ENCODE assay signal across 16 cellular contexts in genomic region chr1:230708631-230709580, GRCh38. TPM values are rescaled to one million over a fixed set of nuclear protein-coding genes. Genes with fewer than 3 reads are reported as not detected.
DNase-seq lines count a peak whose midpoint lies in the region; ATAC-seq, FAIRE-seq and TF ChIP-seq lines count a peak whose summit lies in the region.
"Had no signal": no experiment of that assay in that cellular context is flagged by ENCODE, and none has a peak within 500 bp of the region (broad histone marks: within the 10 kb centered on the region; RNA-seq: fewer than 3 reads in every experiment).

No MANE protein-coding gene starts in this region.

- H3K9me3 ChIP-seq in HepG2 (ENCODE audit: low read length) = no peaks in the 10 kb centered on the region
- H3K9me3 ChIP-seq: spleen had no signal

- peaks cover 94% of the 10 kb centered on the region for H4K20me1 ChIP-seq in HepG2 (ENCODE audit: insufficient read depth, low read length)

- ATAC-seq in HepG2 (peak; percentile 67), HG02798 (IDR thresholded peaks at IDR 0.05; ENCODE audit: poor library complexity, unreplicated experiment) (no peak)
- ATAC-seq in naive thymus-derived CD8-positive, alpha-beta T cell = no peak
- no peak for ATAC-seq in stimulated activated naive CD8-positive, alpha-beta T cell treated with anti-CD3 and anti-CD28 coated beads, Interleukin-15, amount 100 ng/mL, for 72 hours
- ATAC-seq: T-cell had no signal

- TF ChIP-seq RAD21 in Ishikawa (IDR thresholded peaks at IDR 0.05; ENCODE audit: low read depth) = no peak
- TF ChIP-seq RAD21 in HepG2 (CRISPR knock-in tag; IDR thresholded peaks at IDR 0.05) = peak; percentile 41; the same call in 1 of the 2 replicates

- FAIRE-seq in HepG2 (lab: Jason Lieb, UNC) = peak; percentile 94
- FAIRE-seq: keratinocyte, urothelium cell line had no signal

- TF ChIP-seq CTCF in cardiac fibroblast (IDR thresholded peaks at IDR 0.05; ENCODE audit: low read depth, low read length) = no peak
- peak; percentile 10; the same call in 1 of the 2 replicates for TF ChIP-seq CTCF in HepG2 (CRISPR knock-in tag; IDR thresholded peaks at IDR 0.05)

- TF ChIP-seq EP300 in Ishikawa (IDR thresholded peaks at IDR 0.05; ENCODE audit: borderline replicate concordance) (no peak), HepG2 (IDR thresholded peaks at IDR 0.05; ENCODE audit: low read depth in 2 of 2, low read length in 2 of 2) (peak in 1 of 2 experiments; percentile 93; a peak in 2 of 4 replicates), HepG2 (CRISPR knock-in tag; IDR thresholded peaks at IDR 0.05; ENCODE audit: borderline replicate concordance) (peak; percentile 92)

- no TSS peak for BruUV-seq in HepG2 (replicated peaks; lab: Mats Ljungman, UMichigan)

- no peak overlapping the region for H3K4me3 Mint-ChIP-seq in naive thymus-derived CD8-positive, alpha-beta T cell
- no peak overlapping the region for H3K4me3 Mint-ChIP-seq in stimulated activated naive CD8-positive, alpha-beta T cell treated with anti-CD3 and anti-CD28 coated beads, Interleukin-15, amount 100 ng/mL, for 72 hours
- H3K4me3 Mint-ChIP-seq: T-cell had no signal

- H2AFZ ChIP-seq in HepG2 (ENCODE audit: low read length) = no peak overlapping the region

- POLR2A ChIA-PET in HepG2 (lab: Yijun Ruan, JAX) = interaction anchor here (0.8 to 7.7 kb wide), 12 partner anchors 20 to 160 kb away, joined by 3 to 84 read pairs (median 4); partner anchors contain the start of genes C1orf198 and COG2
- POLR2A ChIA-PET in naive thymus-derived CD8-positive, alpha-beta T cell (lab: Charles Lee) = no interaction called here

- peak in 1 of 2 experiments; percentile 37; a peak in 1 of 4 replicates for TF ChIP-seq POLR2A in HepG2 (IDR thresholded peaks at IDR 0.05; ENCODE audit: insufficient read depth in 1 of 2, low read depth in 2 of 2, low read length in 2 of 2)

- H3K9me3 Mint-ChIP-seq in naive thymus-derived CD8-positive, alpha-beta T cell = no peaks in the 10 kb centered on the region
- H3K9me3 Mint-ChIP-seq in stimulated activated naive CD8-positive, alpha-beta T cell treated with anti-CD3 and anti-CD28 coated beads, Interleukin-15, amount 100 ng/mL, for 72 hours = no peaks in the 10 kb centered on the region
- H3K9me3 Mint-ChIP-seq: T-cell had no signal

- H3K27me3 ChIP-seq in HepG2 (ENCODE audit: control insufficient read depth in 1 of 2, insufficient read depth in 2 of 2, low read length in 2 of 2) = peaks cover 0 to 2% of the 10 kb centered on the region in 2 experiments; a peak in 1 of 5 replicates

- H3K79me2 ChIP-seq in HepG2 (ENCODE audit: insufficient read depth, low read length) = peaks cover 86% of the 10 kb centered on the region

- peaks cover 32 to 61% of the 10 kb centered on the region in 2 experiments for H3K36me3 ChIP-seq in HepG2 (replicated peaks in 1 of 2; ENCODE audit: control insufficient read depth in 1 of 2, insufficient read depth in 2 of 2, low read length in 2 of 2)
- H3K36me3 ChIP-seq: spleen had no signal

- no peaks in the 10 kb centered on the region for H3K36me3 Mint-ChIP-seq in naive thymus-derived CD8-positive, alpha-beta T cell
- H3K36me3 Mint-ChIP-seq: T-cell had no signal

- peaks cover 3 to 41% (median 21%) of the 10 kb centered on the region in 5 donors for H3K27me3 Mint-ChIP-seq in naive thymus-derived CD8-positive, alpha-beta T cell
- H3K27me3 Mint-ChIP-seq in stimulated activated naive CD8-positive, alpha-beta T cell treated with anti-CD3 and anti-CD28 coated beads, Interleukin-15, amount 100 ng/mL, for 72 hours = peaks cover 29% of the 10 kb centered on the region

- intact Hi-C loops in HepG2 (cut with micrococcal nuclease; ENCODE audit: unreplicated experiment) = loop anchor here (1.0 kb wide), 1 partner anchor 67 kb away; the partner anchor contains the start of gene COG2

- H3K4me3 ChIP-seq in cardiac fibroblast (replicated peaks in 1 of 2; ENCODE audit: low read depth in 2 of 2, low read length in 2 of 2) (no peak overlapping the region), HepG2 (replicated peaks in 1 of 3; ENCODE audit: insufficient read depth in 1 of 3, low read depth in 2 of 3, low read length in 3 of 3) (peak overlapping the region; percentile 83 to 92 (median 90))
- H3K4me3 ChIP-seq: spleen had no signal

- in situ Hi-C loops in HepG2 (cut with HindIII; ENCODE audit: extremely low pct_ligation_motif_present, low pct_unique_long_range_greater_than_20kb) = no loop called here

- CTCF ChIA-PET in HepG2 (lab: Yijun Ruan, JAX; ENCODE audit: low intra/inter-chr PET ratio, low total read pairs) = no interaction called here

- peak overlapping the region; percentile 93 for H3K27ac ChIP-seq in HepG2 (ENCODE audit: extremely low read length, insufficient read depth, low read length)
- H3K27ac ChIP-seq: spleen had no signal

- peak overlapping the region in 2 of 10 donors; percentile 11 to 68 for H3K27ac Mint-ChIP-seq in naive thymus-derived CD8-positive, alpha-beta T cell
- no peak overlapping the region for H3K27ac Mint-ChIP-seq in stimulated activated naive CD8-positive, alpha-beta T cell treated with anti-CD3 and anti-CD28 coated beads, Interleukin-15, amount 100 ng/mL, for 72 hours
- H3K27ac Mint-ChIP-seq: T-cell had no signal

- peaks cover 83% of the 10 kb centered on the region for H3K4me1 ChIP-seq in HepG2 (ENCODE audit: insufficient read depth, low read length)
- H3K4me1 ChIP-seq: spleen had no signal

- under 1% methylated on average over 16 of the region's 16 CpGs for WGBS in HepG2 (ENCODE audit: low lambda C conversion rate)

- H3K4me1 Mint-ChIP-seq in naive thymus-derived CD8-positive, alpha-beta T cell = peaks cover 2 to 10% (median 4%) of the 10 kb centered on the region in 4 donors
- H3K4me1 Mint-ChIP-seq in stimulated activated naive CD8-positive, alpha-beta T cell treated with anti-CD3 and anti-CD28 coated beads, Interleukin-15, amount 100 ng/mL, for 72 hours = peaks cover 12% of the 10 kb centered on the region

- peak overlapping the region; percentile 91 for H3K9ac ChIP-seq in HepG2 (ENCODE audit: insufficient read depth, low read depth, low read length)

- DNase-seq in AG08395 (ENCODE audit: low spot score) (peak; percentile 35), cardiac fibroblast (ENCODE audit: low read depth in 2 of 2) (peak; percentile 12 to 27), HepG2 (ENCODE audit: low spot score) (peak; percentile 94), NCI-H1105 (lab: John Stamatoyannopoulos, UW) (no peak)
- DNase-seq in naive thymus-derived CD8-positive, alpha-beta T cell = no peak
- DNase-seq in stimulated activated naive CD8-positive, alpha-beta T cell treated with anti-CD3 and anti-CD28 coated beads, Interleukin-15, amount 100 ng/mL, for 72 hours = no peak
- DNase-seq: activated CD4-positive, alpha-beta T cell treated with anti-CD3 and anti-CD28 coated beads for 48 hours; central memory CD4-positive, alpha-beta T cell; NCI-H1105 treated with DMSO at 0.1 percent for 48 hours; spleen; T-cell had no signal

- H3K4me2 ChIP-seq in HepG2 (ENCODE audit: low read depth, low read length) = peak overlapping the region; percentile 97

RNA-seq across cellular contexts. Expression of gene AGT, which starts 5.0 kb away (rescaled TPM):
- 378 and 892 TPM in 2 replicates for total RNA-seq in HepG2 (2016; rRNA removed; fragmentation: Illumina TruSeq; extraction: Trizol)
- 75.9 and 76.7 TPM in 2 replicates for total RNA-seq in HepG2 (2016; cell fraction: cytosol; rRNA removed; fragmentation: Illumina TruSeq; extraction: Trizol; ENCODE audit: low read depth)
- total RNA-seq in HepG2 (2016; cell fraction: insoluble cytoplasmic fraction; rRNA removed; fragmentation: Illumina TruSeq; extraction: Trizol) = 368 and 897 TPM in 2 replicates
- 150 and 163 TPM in 2 replicates for total RNA-seq in HepG2 (2016; cell fraction: membrane; rRNA removed; fragmentation: Illumina TruSeq; extraction: Trizol)
- 728 and 881 TPM in 2 replicates for total RNA-seq in HepG2 (2016; cell fraction: nucleus; rRNA removed; fragmentation: Illumina TruSeq; extraction: Trizol)
- 2,071 and 2,729 TPM in 2 replicates for polyA plus RNA-seq in HepG2 (2011; rRNA removed)
- 1,947 and 1,991 TPM in 2 replicates for polyA plus RNA-seq in HepG2 (2011; cell fraction: cytosol; rRNA removed)
- 1,234 and 1,580 TPM in 2 replicates for polyA plus RNA-seq in HepG2 (2011; cell fraction: nucleus; rRNA removed)
- 1,477 and 1,796 TPM in 2 replicates for polyA plus RNA-seq in HepG2 (2012)
- 105 and 108 TPM in 2 replicates for polyA plus RNA-seq in HepG2 (2016; cell fraction: cytosol; fragmentation: Illumina TruSeq; extraction: Trizol; ENCODE audit: low read depth)
- polyA plus RNA-seq in HepG2 (2016; cell fraction: insoluble cytoplasmic fraction; fragmentation: Illumina TruSeq; extraction: Trizol; ENCODE audit: low read depth) = 413 and 471 TPM in 2 replicates
- 154 and 159 TPM in 2 replicates for polyA plus RNA-seq in HepG2 (2016; cell fraction: membrane; fragmentation: Illumina TruSeq; extraction: Trizol; ENCODE audit: low read depth)
- polyA plus RNA-seq in HepG2 (2016; cell fraction: nucleus; fragmentation: Illumina TruSeq; extraction: Trizol; ENCODE audit: insufficient read depth, low read depth) = 1,282 and 1,316 TPM in 2 replicates
- 0.94 and 2,464 TPM in 2 replicates for polyA minus RNA-seq in HepG2 (2011; rRNA and poly(A)+ RNA removed; ENCODE audit: low replicate concordance)
- 761 and 986 TPM in 2 replicates for polyA minus RNA-seq in HepG2 (2011; cell fraction: cytosol; rRNA and poly(A)+ RNA removed)
- 279 and 432 TPM in 2 replicates for polyA minus RNA-seq in HepG2 (2011; cell fraction: nucleus; rRNA and poly(A)+ RNA removed)
- total RNA-seq in naive thymus-derived CD8-positive, alpha-beta T cell = not detected
- polyA plus RNA-seq in naive thymus-derived CD8-positive, alpha-beta T cell = not detected
- polyA plus RNA-seq: keratinocyte, neural cell had no signal

RNA-seq across cellular contexts. Expression of gene CAPN9, which starts 38.3 kb away (rescaled TPM):
- 0.17 and 0.31 TPM in 2 replicates for total RNA-seq in HepG2 (2016; rRNA removed; fragmentation: Illumina TruSeq; extraction: Trizol)
- not detected in 2 replicates for total RNA-seq in HepG2 (2016; cell fraction: cytosol; rRNA removed; fragmentation: Illumina TruSeq; extraction: Trizol; ENCODE audit: low read depth)
- total RNA-seq in HepG2 (2016; cell fraction: insoluble cytoplasmic fraction; rRNA removed; fragmentation: Illumina TruSeq; extraction: Trizol) = 0.09 and 0.16 TPM in 2 replicates
- not detected in 2 replicates for total RNA-seq in HepG2 (2016; cell fraction: membrane; rRNA removed; fragmentation: Illumina TruSeq; extraction: Trizol)
- total RNA-seq in HepG2 (2016; cell fraction: nucleus; rRNA removed; fragmentation: Illumina TruSeq; extraction: Trizol) = not detected in 2 replicates
- 0.04 and 0.10 TPM in 2 replicates for polyA plus RNA-seq in HepG2 (2011; rRNA removed)
- polyA plus RNA-seq in HepG2 (2011; cell fraction: cytosol; rRNA removed) = 0.06 and 0.11 TPM in 2 replicates
- 0.19 TPM in 1 of 2 replicates, not detected in the other for polyA plus RNA-seq in HepG2 (2011; cell fraction: nucleus; rRNA removed)
- polyA plus RNA-seq in HepG2 (2012) = 0.09 TPM in 1 of 2 replicates, not detected in the other
- 0.26 TPM in 1 of 2 replicates, not detected in the other for polyA plus RNA-seq in HepG2 (2016; cell fraction: cytosol; fragmentation: Illumina TruSeq; extraction: Trizol; ENCODE audit: low read depth)
- not detected in 2 replicates for polyA plus RNA-seq in HepG2 (2016; cell fraction: insoluble cytoplasmic fraction; fragmentation: Illumina TruSeq; extraction: Trizol; ENCODE audit: low read depth)
- 0.06 TPM in 1 of 2 replicates, not detected in the other for polyA plus RNA-seq in HepG2 (2016; cell fraction: membrane; fragmentation: Illumina TruSeq; extraction: Trizol; ENCODE audit: low read depth)
- 0.21 TPM in 1 of 2 replicates, not detected in the other for polyA plus RNA-seq in HepG2 (2016; cell fraction: nucleus; fragmentation: Illumina TruSeq; extraction: Trizol; ENCODE audit: insufficient read depth, low read depth)
- polyA minus RNA-seq in HepG2 (2011; rRNA and poly(A)+ RNA removed; ENCODE audit: low replicate concordance) = 0.12 TPM in 1 of 2 replicates, not detected in the other
- not detected in 2 replicates for polyA minus RNA-seq in HepG2 (2011; cell fraction: cytosol; rRNA and poly(A)+ RNA removed)
- polyA minus RNA-seq in HepG2 (2011; cell fraction: nucleus; rRNA and poly(A)+ RNA removed) = not detected in 2 replicates
- total RNA-seq in naive thymus-derived CD8-positive, alpha-beta T cell = not detected
- polyA plus RNA-seq in naive thymus-derived CD8-positive, alpha-beta T cell = not detected
- total RNA-seq: spleen, T-cell had no signal
- polyA plus RNA-seq: keratinocyte had no signal

Comparison
In these comparisons a context has a peak if more than half of its experiments do, and no peak if none do; other contexts are left out.
1. DNase-seq: peak in AG08395 (single experiment), cardiac fibroblast (2 of 2) and HepG2 (single experiment); none in naive thymus-derived CD8-positive, alpha-beta T cell (0 of 10), NCI-H1105 (single experiment) and stimulated activated naive CD8-positive, alpha-beta T cell treated with anti-CD3 and anti-CD28 coated beads, Interleukin-15, amount 100 ng/mL, for 72 hours (0 of 2).
2. H3K4me3 ChIP-seq: peak in HepG2 (3 of 3); none in cardiac fibroblast (0 of 2).
3. RNA of gene AGT, which starts 5.0 kb away (total RNA-seq): 75.9 to 897 TPM in HepG2; not detected in naive thymus-derived CD8-positive, alpha-beta T cell; every median in the first group is over 10 times any median in the second.